1 cellular context compared by ENCODE assay signal in genomic region chr7:122311280-122311679, GRCh38.
TF ChIP-seq lines count a peak whose summit lies in the region.

No MANE protein-coding gene starts in this region.

TF ChIP-seq in WTC11, 78 proteins besides CTCF, POLR2A, EP300 and RAD21 (continued from another document):
- TF ChIP-seq ARID4B (CRISPR knock-in tag; IDR thresholded peaks at IDR 0.05; ENCODE audit: borderline replicate concordance) (no peak), ZNF121 (CRISPR knock-in tag; IDR thresholded peaks at IDR 0.05) (no peak), HMGXB4 (CRISPR knock-in tag; IDR thresholded peaks at IDR 0.05) (no peak), ZNF423 (CRISPR knock-in tag; IDR thresholded peaks at IDR 0.05) (no peak), MLX (CRISPR knock-in tag; IDR thresholded peaks at IDR 0.05) (no peak), ZNF281 (CRISPR knock-in tag; IDR thresholded peaks at IDR 0.05) (no peak), USF2 (CRISPR knock-in tag; IDR thresholded peaks at IDR 0.05) (no peak)
